ENCODE assay signal across 12 cellular contexts in the genomic region with DNA sequence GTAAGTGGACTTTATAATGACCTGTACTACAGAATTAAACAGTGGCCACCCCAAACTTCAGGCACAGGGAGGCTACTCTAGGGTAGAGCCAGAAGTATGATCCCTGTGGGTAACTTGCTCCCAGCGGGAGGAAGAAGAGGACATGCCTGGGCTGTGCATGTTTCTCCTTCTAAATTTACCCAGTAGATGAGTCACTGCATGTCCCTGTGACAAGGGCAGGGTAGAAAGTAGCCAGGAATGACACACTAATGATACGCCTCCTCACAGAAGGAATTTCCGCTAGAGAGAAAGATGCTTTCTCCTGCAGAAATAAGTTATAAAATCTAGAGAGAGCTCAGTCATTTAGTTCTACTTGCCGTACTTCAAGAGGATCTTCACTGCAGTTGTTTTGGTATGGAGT. TPM values are rescaled to one million over a fixed set of nuclear protein-coding genes. Genes with fewer than 3 reads are reported as not detected.
DNase-seq lines count a peak whose midpoint lies in the region; TF ChIP-seq lines count a peak whose summit lies in the region.
"Had no signal": no experiment of that assay in that cellular context is flagged by ENCODE, and none has a peak within 500 bp of the region (broad histone marks: within the 10 kb centered on the region; RNA-seq: fewer than 3 reads in every experiment).

No MANE protein-coding gene starts in this region.

- no peaks in the 10 kb centered on the region for H3K27me3 Mint-ChIP-seq in CD14-positive monocyte (ENCODE audit: low read depth in 3 of 3)

- no peak for TF ChIP-seq CTCF in CD14-positive monocyte (IDR thresholded peaks at IDR 0.05)

- no peak overlapping the region for H3K27ac Mint-ChIP-seq in CD14-positive monocyte

- peaks cover 4 to 10% of the 10 kb centered on the region in 2 donors for H3K36me3 Mint-ChIP-seq in CD14-positive monocyte

- intact Hi-C loops in CD14-positive monocyte (cut with micrococcal nuclease): no loop called here

- DNase-seq in 8988T: peak; percentile 48
- peak; percentile 11 for DNase-seq in HT-29 (ENCODE audit: low spot score)
- peak in 18 of 61 donors; percentile 10 to 81 (median 19) for DNase-seq in caudate nucleus (lab: John Stamatoyannopoulos, UW)
- DNase-seq in kidney tubule cell (ENCODE audit: low spot score): peak; percentile 81
- no peak for DNase-seq in NCI-H1694 (lab: John Stamatoyannopoulos, UW)
- DNase-seq in mesenteric fat pad (ENCODE audit: low spot score): no peak
- DNase-seq in CD14-positive monocyte (ENCODE audit: low spot score): no peak
- no peak for DNase-seq in stimulated activated CD4-positive, alpha-beta T cell treated with anti-CD3 and anti-CD28 coated beads, Interleukin-15, amount 100 ng/mL, for 24 hours
- DNase-seq: activated T-cell treated with anti-CD3 and anti-CD28 coated beads, Interleukin-2, amount 50 U/mL, for 1 hour; effector memory CD4-positive, alpha-beta T cell; NCI-H2107 had no signal

- H3K9me3 Mint-ChIP-seq in CD14-positive monocyte: peaks cover 2 to 23% (median 14%) of the 10 kb centered on the region in 7 donors

- H3K4me3 Mint-ChIP-seq in CD14-positive monocyte: no peak overlapping the region

- H3K4me1 Mint-ChIP-seq in CD14-positive monocyte: no peaks in the 10 kb centered on the region

- H3K27ac ChIP-seq in caudate nucleus (ENCODE audit: low read depth, low read length): peak overlapping the region; percentile 12
- H3K27ac ChIP-seq: tibial nerve had no signal

RNA-seq across cellular contexts. Expression of a gene that starts 7.5 kb away (rescaled TPM):
- total RNA-seq in HT-29 (2014; rRNA removed; shearing (Covaris generic)): 5.1 and 8.4 TPM in 2 replicates
- total RNA-seq in mesenteric fat pad: 23.4 TPM
- polyA plus RNA-seq in CD14-positive monocyte: 10 to 100 TPM; 10.3 to 10.8 TPM

Comparison
In these comparisons a context has a peak if more than half of its experiments do, and no peak if none do; other contexts are left out.
1. DNase-seq: peak in 8988T (single experiment), HT-29 (single experiment) and kidney tubule cell (single experiment); none in NCI-H1694 (single experiment), mesenteric fat pad (single experiment), CD14-positive monocyte (single experiment) and stimulated activated CD4-positive, alpha-beta T cell treated with anti-CD3 and anti-CD28 coated beads, Interleukin-15, amount 100 ng/mL, for 24 hours (single experiment).